8 cellular contexts compared by ENCODE assay signal in genomic region chr1:36463773-36464604, GRCh38. TPM values are rescaled to one million over a fixed set of nuclear protein-coding genes. Genes with fewer than 3 reads are reported as not detected.
DNase-seq lines count a peak whose midpoint lies in the region; ATAC-seq and TF ChIP-seq lines count a peak whose summit lies in the region.

Gene MRPS15 (minus strand): TSS chr1:36464384. CDS start chr1:36464275, 109 bp downstream.

- DNase-seq in EH (ENCODE audit: low read depth) = peak; percentile 93
- peak; percentile 95 for DNase-seq in H4 (ENCODE audit: low spot score)
- peak; percentile 94 for DNase-seq in LoVo (ENCODE audit: low spot score)
- DNase-seq in RWPE2 (ENCODE audit: low spot score) = peak; percentile 93
- peak; percentile 91 for DNase-seq in activated T-helper 9 cell treated with anti-CD3 and anti-CD28 coated beads, Interleukin-2, amount 50 U/mL, for 16 hours (ENCODE audit: low read depth)
- peak; percentile 96 for DNase-seq in fibroblast of peridontal ligament (ENCODE audit: extremely low read depth)
- peak; percentile 94 for DNase-seq in natural killer cell treated with Interleukin-12 subunit alpha and Interleukin-12 subunit beta and Interleukin-15 and Interleukin-18, amount 100 ng/mL, for 72 hours (ENCODE audit: low spot score)
- DNase-seq in stimulated activated naive CD8-positive, alpha-beta T cell treated with anti-CD3 and anti-CD28 coated beads, Interleukin-15, Interleukin-2, amounts not matched to agents 100 U/mL and 50 U/mL, for 24 hours = peak; percentile 97

- peak within 1 kb of the TSS; percentile 91 for H3K4me3 ChIP-seq in RWPE2 (ENCODE audit: severe bottlenecking)

- H3K4me1 Mint-ChIP-seq in natural killer cell treated with Interleukin-12 subunit alpha and Interleukin-12 subunit beta and Interleukin-15 and Interleukin-18, amount 100 ng/mL, for 72 hours (ENCODE audit: low read depth in 2 of 2) = peaks cover 19 to 34% of the 10 kb centered on the region in 2 donors

- no peaks in the 10 kb centered on the region for H3K9me3 ChIP-seq in RWPE2 (ENCODE audit: severe bottlenecking)

- H3K4me1 ChIP-seq in RWPE2 (ENCODE audit: insufficient read depth, poor library complexity, severe bottlenecking) = peaks cover 10% of the 10 kb centered on the region

- H3K4me3 Mint-ChIP-seq in natural killer cell treated with Interleukin-12 subunit alpha and Interleukin-12 subunit beta and Interleukin-15 and Interleukin-18, amount 100 ng/mL, for 72 hours = peak within 1 kb of the TSS; percentile 99

- H3K27me3 ChIP-seq in RWPE2 (ENCODE audit: insufficient read depth, poor library complexity, severe bottlenecking) = no peaks in the 10 kb centered on the region

- ATAC-seq in RWPE2 (ENCODE audit: low read depth) = peak; percentile 86
- peak; percentile 97 to 99 for ATAC-seq in natural killer cell treated with Interleukin-12 subunit alpha and Interleukin-12 subunit beta and Interleukin-15 and Interleukin-18, amount 100 ng/mL, for 72 hours
- ATAC-seq in stimulated activated naive CD8-positive, alpha-beta T cell treated with anti-CD3 and anti-CD28 coated beads, Interleukin-15, Interleukin-2, amounts not matched to agents 100 U/mL and 50 U/mL, for 24 hours = peak; percentile 95

- H3K9me3 Mint-ChIP-seq in natural killer cell treated with Interleukin-12 subunit alpha and Interleukin-12 subunit beta and Interleukin-15 and Interleukin-18, amount 100 ng/mL, for 72 hours = no peaks in the 10 kb centered on the region

- peak within 1 kb of the TSS; percentile 98 to 99 for H3K27ac Mint-ChIP-seq in natural killer cell treated with Interleukin-12 subunit alpha and Interleukin-12 subunit beta and Interleukin-15 and Interleukin-18, amount 100 ng/mL, for 72 hours

- H3K36me3 Mint-ChIP-seq in natural killer cell treated with Interleukin-12 subunit alpha and Interleukin-12 subunit beta and Interleukin-15 and Interleukin-18, amount 100 ng/mL, for 72 hours = peaks cover 14% of the 10 kb centered on the region

- peaks cover 36% of the 10 kb centered on the region for H3K36me3 ChIP-seq in RWPE2 (ENCODE audit: low read depth)

- no peaks in the 10 kb centered on the region for H3K27me3 Mint-ChIP-seq in natural killer cell treated with Interleukin-12 subunit alpha and Interleukin-12 subunit beta and Interleukin-15 and Interleukin-18, amount 100 ng/mL, for 72 hours

- H3K27ac ChIP-seq in RWPE2 (ENCODE audit: poor library complexity, severe bottlenecking) = peak within 1 kb of the TSS; percentile 64

- TF ChIP-seq CTCF in RWPE2 (IDR thresholded peaks at IDR 0.05; ENCODE audit: poor library complexity, severe bottlenecking) = no peak

RNA-seq across cellular contexts. Expression of gene MRPS15, which starts in this region (rescaled TPM):
- 113 and 121 TPM in 2 replicates for total RNA-seq in H4 (2014; rRNA removed; shearing (Covaris generic))
- 100 to 1,000 TPM in 1 of 2 donors, 10 to 100 TPM in 1; 78.8 to 109 TPM for total RNA-seq in natural killer cell treated with Interleukin-12 subunit alpha and Interleukin-12 subunit beta and Interleukin-15 and Interleukin-18, amount 100 ng/mL, for 72 hours

Comparison
In these comparisons a context has a peak if more than half of its experiments do, and no peak if none do; other contexts are left out.
1. Peak in every context shown above with its lines: DNase-seq, ATAC-seq, H3K4me3 ChIP-seq and H3K27ac ChIP-seq.